ENCODE assay signal across 8 cellular contexts in the genomic region with DNA sequence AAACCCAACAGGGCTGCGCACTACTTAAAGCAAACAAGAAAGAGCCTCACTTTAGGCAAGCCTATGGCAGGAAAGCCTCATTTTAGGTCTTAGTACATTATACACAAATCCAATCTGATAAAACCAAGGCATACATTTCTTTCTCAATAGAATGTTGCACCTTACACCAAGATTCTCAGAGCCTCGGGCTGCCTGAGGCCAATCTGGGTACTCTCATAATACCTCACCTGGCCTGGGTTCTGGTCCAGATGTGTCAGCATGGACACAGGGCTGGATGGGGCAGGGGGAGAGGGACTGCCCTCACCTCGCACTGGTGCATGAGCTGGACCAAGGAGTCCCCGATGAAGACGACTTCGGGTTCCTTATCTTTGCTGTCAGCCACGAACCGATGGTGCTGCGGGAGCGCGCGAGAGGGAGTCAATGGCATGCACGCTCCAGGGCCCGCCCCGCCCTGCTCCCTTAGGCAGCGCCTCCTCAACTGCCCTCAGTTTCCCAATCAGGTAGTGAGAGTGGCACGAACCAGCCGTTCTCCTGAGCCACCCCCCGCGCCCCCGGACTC. TPM values are rescaled to one million over a fixed set of nuclear protein-coding genes. Genes with fewer than 3 reads are reported as not detected.
DNase-seq lines count a peak whose midpoint lies in the region; ATAC-seq and TF ChIP-seq lines count a peak whose summit lies in the region.

A gene with protein sequence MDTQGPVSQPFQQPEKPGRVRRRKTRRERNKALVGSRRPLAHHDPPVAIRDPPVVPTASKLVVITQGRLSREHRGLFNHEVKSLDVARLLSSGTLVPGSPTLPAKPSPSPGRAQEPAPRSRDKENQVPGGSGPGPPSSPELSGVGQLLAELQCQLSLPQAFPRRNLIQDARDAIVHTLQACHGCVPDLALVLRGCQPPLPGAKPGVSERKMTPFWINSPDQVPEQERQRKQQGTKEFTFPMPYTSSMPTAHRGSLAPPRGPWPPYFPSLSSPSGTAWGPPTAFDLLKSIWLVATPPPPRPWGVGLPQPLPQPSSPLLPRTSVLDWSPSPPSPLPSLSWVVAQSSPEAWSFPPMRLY (plus strand): TSS at position 487 of the 559 bp plus-strand sequence. CDS start 7,453 bp downstream, outside the sequence.

- intact Hi-C loops in head of caudate nucleus (cut with DNase I) (no loop called here), sciatic nerve (cut with DNase I) (no loop called here)

- CTCF ChIA-PET in WTC11 (lab: Charles Lee), result interaction anchor here (0.6 to 1.7 kb wide), 7 partner anchors 9 to 414 kb away, joined by 3 to 9 read pairs (median 4); a partner anchor contains a TSS

- peak within 1 kb of the TSS; percentile 88 for H3K4me3 Mint-ChIP-seq in WTC11

- H3K27ac Mint-ChIP-seq in WTC11, result peak within 1 kb of the TSS; percentile 56; the same call in 1 of the 2 replicates

- peak; percentile 5 for ATAC-seq in HG02623 (IDR thresholded peaks at IDR 0.05; ENCODE audit: unreplicated experiment)
- peak; percentile 44 for ATAC-seq in WTC11
- ATAC-seq in sciatic nerve, result peak; percentile 39
- no peak for ATAC-seq in GM21447 (IDR thresholded peaks at IDR 0.05; ENCODE audit: unreplicated experiment)

- peaks cover 14% of the 10 kb centered on the region for H3K36me3 Mint-ChIP-seq in WTC11

- no peak for TF ChIP-seq CTCF in WTC11 (IDR thresholded peaks at IDR 0.05)

- POLR2A ChIA-PET in WTC11 (lab: Charles Lee), result interaction anchor here (0.5 to 1.2 kb wide), 3 partner anchors 12 to 54 kb away, joined by 3 to 7 read pairs (median 3); a partner anchor contains a TSS

- no peaks in the 10 kb centered on the region; the same call in none of the 2 replicates for H3K27me3 Mint-ChIP-seq in WTC11 (ENCODE audit: low read depth)

- no peaks in the 10 kb centered on the region for H3K9me3 Mint-ChIP-seq in WTC11

- peaks cover 23% of the 10 kb centered on the region for H3K4me1 Mint-ChIP-seq in WTC11

- DNase-seq in EH (ENCODE audit: low read depth) (peak; percentile 32), WTC11 (ENCODE audit: low spot score) (no peak), head of caudate nucleus (peak in 36 of 42 donors; percentile 43 to 84 (median 66)), sciatic nerve (ENCODE audit: low spot score) (no peak), COLO829 (ENCODE audit: low spot score) (no peak)
- no peak for DNase-seq in central memory CD4-positive, alpha-beta T cell

TF ChIP-seq in WTC11, 78 proteins besides CTCF, POLR2A, EP300 and RAD21:
- TF ChIP-seq, protein P1, sequence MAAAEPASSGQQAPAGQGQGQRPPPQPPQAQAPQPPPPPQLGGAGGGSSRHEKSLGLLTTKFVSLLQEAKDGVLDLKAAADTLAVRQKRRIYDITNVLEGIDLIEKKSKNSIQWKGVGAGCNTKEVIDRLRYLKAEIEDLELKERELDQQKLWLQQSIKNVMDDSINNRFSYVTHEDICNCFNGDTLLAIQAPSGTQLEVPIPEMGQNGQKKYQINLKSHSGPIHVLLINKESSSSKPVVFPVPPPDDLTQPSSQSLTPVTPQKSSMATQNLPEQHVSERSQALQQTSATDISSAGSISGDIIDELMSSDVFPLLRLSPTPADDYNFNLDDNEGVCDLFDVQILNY (CRISPR knock-in tag; IDR thresholded peaks at IDR 0.05), result no peak
- 0 out of 2 replicates have a peak, but pooled peaks have one; percentile 68 for TF ChIP-seq TP53 (CRISPR knock-in tag; IDR thresholded peaks at IDR 0.05)

RNA-seq across cellular contexts. Expression of the gene that starts here (rescaled TPM):
- total RNA-seq in WTC11 (2021) (3.6 to 5.0 TPM (median 3.7 TPM) in 3 replicates), sciatic nerve (0.45 TPM)

Comparison
In these comparisons a context has a peak if more than half of its experiments do, and no peak if none do; other contexts are left out.
1. Peak in ATAC-seq in sciatic nerve; RNA of the gene not detected or under 1 TPM.
2. DNase-seq: peak in EH (single experiment) and head of caudate nucleus (36 of 42); none in WTC11 (single experiment), sciatic nerve (single experiment), central memory CD4-positive, alpha-beta T cell (single experiment) and COLO829 (single experiment).